ENCODE assay signal across 8 cellular contexts in the genomic region with DNA sequence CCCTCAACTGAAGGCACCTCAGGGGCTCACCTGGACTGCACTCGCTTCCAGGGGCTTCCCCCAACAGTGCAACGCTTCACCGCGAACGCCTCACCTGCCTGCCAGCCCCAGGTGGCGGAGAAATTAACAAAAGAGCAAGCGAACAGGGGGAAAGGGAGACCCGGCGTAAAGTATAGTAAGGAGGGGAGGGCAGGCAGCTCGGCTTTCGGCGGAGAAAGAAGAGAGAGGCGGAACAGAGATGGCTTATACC. TPM values are rescaled to one million over a fixed set of nuclear protein-coding genes. Genes with fewer than 3 reads are reported as not detected.
A peak's percentile ranks its signal among the peaks of the same experiment; 100 is the strongest.
DNase-seq lines count a peak whose midpoint lies in the region; ATAC-seq and TF ChIP-seq lines count a peak whose summit lies in the region.

No MANE protein-coding gene starts in this region.

- H3K27me3 ChIP-seq in skeletal muscle tissue (ENCODE audit: control insufficient read depth in 3 of 3, insufficient read depth in 3 of 3, low read length in 3 of 3), result no peaks in the 10 kb centered on the region

- peak overlapping the region; percentile 81 to 88 (median 88) for H3K9ac ChIP-seq in skeletal muscle tissue (ENCODE audit: low read depth in 1 of 3, low read length in 3 of 3)

- ATAC-seq in HG02798 (IDR thresholded peaks at IDR 0.05; ENCODE audit: poor library complexity, unreplicated experiment), result peak; percentile 16

- peak; percentile 10 to 11 for DNase-seq in activated CD4-positive, alpha-beta T cell treated with anti-CD3 and anti-CD28 coated beads, Interleukin-2, amount 50 U/mL, for 4 hours
- DNase-seq in fibroblast of villous mesenchyme (ENCODE audit: low read depth) (no peak), kidney glomerular epithelial cell (lab: John Stamatoyannopoulos, UW) (no peak), NCI-H1436 (lab: John Stamatoyannopoulos, UW) (no peak)
- DNase-seq in stimulated activated CD4-positive, alpha-beta T cell treated with anti-CD3 and anti-CD28 coated beads, Interleukin-15, amount 100 ng/mL, for 24 hours, result no peak

- no peak for TF ChIP-seq CTCF in GM12875 (IDR thresholded peaks at IDR 0.05; ENCODE audit: borderline replicate concordance, insufficient read depth, low read depth, low read length)
- TF ChIP-seq CTCF in fibroblast of villous mesenchyme (IDR thresholded peaks at IDR 0.05; ENCODE audit: insufficient read depth, low read depth, low read length), result no peak

- H3K9me3 ChIP-seq in skeletal muscle tissue (ENCODE audit: control insufficient read depth in 3 of 3, low read length in 3 of 3), result no peaks in the 10 kb centered on the region

- no peaks in the 10 kb centered on the region for H3K36me3 ChIP-seq in skeletal muscle tissue (ENCODE audit: control insufficient read depth in 3 of 3, insufficient read depth in 3 of 3, low read length in 3 of 3)

- H3K27ac ChIP-seq in skeletal muscle tissue (ENCODE audit: low read depth, low read length), result peak overlapping the region; percentile 81

- H3K4me3 ChIP-seq in GM12875 (ENCODE audit: low read depth, low read length) (peak overlapping the region; percentile 85), fibroblast of villous mesenchyme (ENCODE audit: low read depth, low read length) (peak overlapping the region; percentile 93), skeletal muscle tissue (ENCODE audit: low read length in 3 of 3) (peak overlapping the region; percentile 86 to 97 (median 94))

- peaks cover 4 to 17% (median 14%) of the 10 kb centered on the region in 3 donors for H3K4me1 ChIP-seq in skeletal muscle tissue (ENCODE audit: control insufficient read depth in 3 of 3, insufficient read depth in 3 of 3, low read length in 3 of 3)

RNA-seq across cellular contexts. Expression of a gene that starts 0.5 kb away (rescaled TPM):
- total RNA-seq in fibroblast of villous mesenchyme (21.6 and 25.0 TPM in 2 replicates), skeletal muscle tissue (24.0 TPM)

Comparison
In these comparisons a context has a peak if more than half of its experiments do, and no peak if none do; other contexts are left out.
1. DNase-seq: peak in activated CD4-positive, alpha-beta T cell treated with anti-CD3 and anti-CD28 coated beads, Interleukin-2, amount 50 U/mL, for 4 hours (2 of 2); none in fibroblast of villous mesenchyme (single experiment), kidney glomerular epithelial cell (single experiment), NCI-H1436 (single experiment) and stimulated activated CD4-positive, alpha-beta T cell treated with anti-CD3 and anti-CD28 coated beads, Interleukin-15, amount 100 ng/mL, for 24 hours (single experiment).
2. Peak in every context shown above with its lines, with median percentiles within 50 percentile points of each other: H3K4me3 ChIP-seq.